36 cellular contexts compared by ENCODE assay signal in genomic region chr20:63494084-63494419, GRCh38. TPM values are rescaled to one million over a fixed set of nuclear protein-coding genes. Genes with fewer than 3 reads are reported as not detected.
"Had no signal": no experiment of that assay in that cellular context is flagged by ENCODE, and none has a peak within 500 bp of the region (broad histone marks: within the 10 kb centered on the region; RNA-seq: fewer than 3 reads in every experiment).

No MANE protein-coding gene starts in this region.

- H3K36me3 ChIP-seq: breast epithelium, Peyer's patch had no signal

- H3K9me3 ChIP-seq: adrenal gland, body of pancreas, breast epithelium, Peyer's patch had no signal

- FAIRE-seq: astrocyte had no signal

- H3K27ac ChIP-seq: adrenal gland, body of pancreas, breast epithelium, Peyer's patch, WERI-Rb-1 had no signal

- ATAC-seq: activated naive CD4-positive, alpha-beta T cell treated with anti-CD3 and anti-CD28 coated beads, Interleukin-2, amount 50 U/mL, for 72 hours; activated T-cell treated with anti-CD3 and anti-CD28 coated beads, Interleukin-2, amount 50 U/mL, for 4 hours; body of pancreas; PC-3 had no signal

- H3K27me3 ChIP-seq: adrenal gland had no signal

- H3K4me3 ChIP-seq: adrenal gland, body of pancreas, breast epithelium, Peyer's patch had no signal

- DNase-seq: activated CD4-positive, alpha-beta memory T cell treated with anti-CD3 and anti-CD28 coated beads for 36 hours; activated CD4-positive, alpha-beta T cell treated with anti-CD3 and anti-CD28 coated beads, Interleukin-2, amount 50 U/mL, for 1 hour; activated CD4-positive, CD25-positive, alpha-beta regulatory T cell; activated CD8-positive, alpha-beta memory T cell treated with anti-CD3 and anti-CD28 coated beads, Interleukin-2, amount 50 U/mL, for 4 hours; activated gamma-delta T cell treated with Interleukin-2 at 50 U/mL for 16 hours; activated naive CD4-positive, alpha-beta T cell treated with anti-CD3 and anti-CD28 coated beads for 36 hours; activated T-cell treated with anti-CD3 and anti-CD28 coated beads for 4 hours; activated T-cell treated with anti-CD3 and anti-CD28 coated beads, Interleukin-2, amount 50 U/mL, for 4 hours; caudate nucleus; Karpas-422; KBM-7; NCI-H1105; NCI-H1417 treated with DMSO at 0.1 percent for 48 hours; NCI-H1930; NCI-H2081 treated with DMSO at 0.1 percent for 48 hours; NCI-H226; NCI-H446 treated with DMSO at 0.1 percent for 48 hours; NCI-H524 treated with DMSO at 0.1 percent for 48 hours; NCI-H748 treated with DMSO at 0.1 percent for 48 hours; NK-92 treated with Interleukin-12 subunit alpha and Interleukin-12 subunit beta, amount 100 ng/mL, for 24 hours; PC-3; Peyer's patch; RPMI8226; SIG-M5; T1000; WERI-Rb-1 had no signal

RNA-seq across cellular contexts. Expression of gene KCNQ2, which starts 21.6 kb away (rescaled TPM):
- total RNA-seq: activated CD4-positive, alpha-beta memory T cell treated with anti-CD3 and anti-CD28 coated beads for 36 hours; activated naive CD4-positive, alpha-beta T cell treated with anti-CD3 and anti-CD28 coated beads for 36 hours; activated T-cell treated with anti-CD3 and anti-CD28 coated beads, Interleukin-2, amount 50 U/mL, for 4 hours; activated T-helper 1 cell treated with anti-CD3 and anti-CD28 coated beads, Interleukin-12 subunit alpha, Interleukin-12 subunit beta, Interleukin-2, Interleukin-4 antibody, amounts not matched to agents 30 ng/mL and 10 ng/mL and 1 ng/mL, durations not matched to agents 14 hours and 24 hours and 36 hours; breast epithelium; MCF 10A; PC-3; Peyer's patch; T-helper 1 cell treated with Interleukin-12 subunit alpha and Interleukin-12 subunit beta and Interleukin-4 antibody, amounts not matched to agents 30 ng/mL and 1 ng/mL, for 36 hours had no signal

RNA-seq across cellular contexts. Expression of gene PTK6, which starts 43.1 kb away (rescaled TPM):
- total RNA-seq: SK-MEL-5 had no signal

RNA-seq across cellular contexts. Expression of gene SRMS, which starts 53.5 kb away (rescaled TPM):
- total RNA-seq: activated CD4-positive, alpha-beta memory T cell treated with anti-CD3 and anti-CD28 coated beads for 36 hours; activated naive CD4-positive, alpha-beta T cell treated with anti-CD3 and anti-CD28 coated beads for 36 hours; activated naive CD4-positive, alpha-beta T cell treated with anti-CD3 and anti-CD28 coated beads, Interleukin-2, amount 50 U/mL, for 72 hours; activated T-cell treated with anti-CD3 and anti-CD28 coated beads, Interleukin-2, amount 50 U/mL, for 4 hours; activated T-helper 1 cell treated with anti-CD3 and anti-CD28 coated beads, Interleukin-12 subunit alpha, Interleukin-12 subunit beta, Interleukin-2, Interleukin-4 antibody, amounts not matched to agents 30 ng/mL and 10 ng/mL and 1 ng/mL, durations not matched to agents 14 hours and 24 hours and 36 hours; adrenal gland; body of pancreas; Peyer's patch; SK-MEL-5; T-helper 1 cell treated with Interleukin-12 subunit alpha and Interleukin-12 subunit beta and Interleukin-4 antibody, amounts not matched to agents 30 ng/mL and 1 ng/mL, for 36 hours; T-helper 2 cell treated with Interferon-gamma antibody and Interleukin-4, amounts not matched to agents 100 ng/mL and 5 ng/mL, for 36 hours had no signal
- polyA plus RNA-seq: adrenal gland had no signal
